ENCODE assay signal across 8 cellular contexts in the genomic region with DNA sequence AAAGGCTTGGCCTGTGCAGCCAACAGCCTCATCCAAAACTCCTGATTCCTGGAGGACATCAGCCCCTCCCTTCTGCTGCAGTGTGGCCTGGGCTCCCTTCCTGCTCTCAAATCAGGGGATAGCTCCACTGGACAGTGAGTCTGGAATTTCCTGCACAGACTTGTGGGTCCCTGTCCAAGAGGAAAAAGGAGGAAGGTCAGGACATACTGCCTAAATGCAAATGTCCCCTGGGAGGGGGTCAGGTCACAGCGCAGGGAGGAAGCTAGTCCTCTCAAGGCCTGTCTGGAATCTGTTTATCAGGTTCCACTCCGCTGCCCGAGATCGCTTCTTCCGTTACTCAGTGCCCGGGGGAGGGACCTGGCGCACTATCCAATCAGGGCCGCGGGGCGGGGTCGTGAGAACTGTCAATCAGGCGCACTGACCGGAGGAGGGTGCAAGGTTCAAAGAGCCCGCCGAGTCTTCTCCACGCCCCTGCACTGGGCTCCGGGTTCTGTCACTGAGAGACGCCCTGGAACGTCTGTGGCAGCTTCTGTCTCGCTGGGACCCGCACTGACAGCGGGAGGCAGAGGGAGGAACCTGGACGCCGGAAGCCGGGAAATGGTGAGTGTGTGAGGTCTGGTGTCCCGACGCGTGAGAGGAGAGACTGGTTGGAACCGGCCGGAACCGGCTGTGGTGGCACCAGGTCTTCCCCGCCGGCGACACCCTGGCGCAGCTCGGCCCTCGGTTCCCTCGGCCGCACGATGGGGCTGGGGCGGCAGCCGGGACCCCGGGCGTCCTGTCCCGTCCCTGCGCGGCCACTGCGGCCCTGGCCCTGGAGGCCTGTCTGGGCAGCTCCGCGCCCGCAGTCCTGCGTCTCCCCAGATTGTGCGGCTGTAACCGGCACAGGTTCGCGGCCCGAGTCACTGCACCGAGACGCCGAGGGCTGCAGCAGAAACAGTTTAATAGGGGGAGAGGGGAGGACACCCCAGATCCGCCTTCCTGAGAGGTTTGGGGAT. TPM values are rescaled to one million over a fixed set of nuclear protein-coding genes. Genes with fewer than 3 reads are reported as not detected.
DNase-seq lines count a peak whose midpoint lies in the region; ATAC-seq, FAIRE-seq and TF ChIP-seq lines count a peak whose summit lies in the region.

A gene (plus strand): TSS at position 404 of the 995 bp plus-strand sequence. CDS start 194 bp downstream, at position 598.

- H3K27me3 ChIP-seq in right cardiac atrium (ENCODE audit: control insufficient read depth, insufficient read depth), result no peaks in the 10 kb centered on the region

- intact Hi-C loops in right cardiac atrium (cut with DNase I), result no loop called here

- no peaks in the 10 kb centered on the region for H3K9me3 ChIP-seq in right cardiac atrium (ENCODE audit: control insufficient read depth, low read length)

- peak within 1 kb of the TSS; percentile 82 for H3K4me3 ChIP-seq in right cardiac atrium (ENCODE audit: low read length)
- peak within 1 kb of the TSS; percentile 69 for H3K4me3 ChIP-seq in urinary bladder (ENCODE audit: low read depth, low read length)

- ATAC-seq in HG02840 (IDR thresholded peaks at IDR 0.05; ENCODE audit: low FRiP score, unreplicated experiment), result peak; percentile 88
- ATAC-seq in right cardiac atrium, result peak; percentile 100

- peaks cover 7% of the 10 kb centered on the region for H3K4me1 Mint-ChIP-seq in T-helper 2 cell treated with Interferon-gamma antibody and Interleukin-4, amounts not matched to agents 5 μg/mL and 100 μg/mL, for 36 hours (ENCODE audit: low read depth)

- H3K27me3 Mint-ChIP-seq in T-helper 2 cell treated with Interferon-gamma antibody and Interleukin-4, amounts not matched to agents 5 μg/mL and 100 μg/mL, for 36 hours (ENCODE audit: low read depth), result peaks cover 5% of the 10 kb centered on the region

- TF ChIP-seq POLR2A in GM12892 (IDR thresholded peaks at IDR 0.05; ENCODE audit: low read depth, low read length), result peak; percentile 72; the same call in 1 of the 2 replicates

- H3K4me3 Mint-ChIP-seq in T-helper 2 cell treated with Interferon-gamma antibody and Interleukin-4, amounts not matched to agents 5 μg/mL and 100 μg/mL, for 36 hours, result peak within 1 kb of the TSS; percentile 96

- peak within 1 kb of the TSS; percentile 97 for H3K27ac Mint-ChIP-seq in T-helper 2 cell treated with Interferon-gamma antibody and Interleukin-4, amounts not matched to agents 5 μg/mL and 100 μg/mL, for 36 hours

- peaks cover 28% of the 10 kb centered on the region for H3K36me3 Mint-ChIP-seq in T-helper 2 cell treated with Interferon-gamma antibody and Interleukin-4, amounts not matched to agents 5 μg/mL and 100 μg/mL, for 36 hours (ENCODE audit: low read depth)

- peaks cover 2% of the 10 kb centered on the region for H3K4me1 ChIP-seq in right cardiac atrium (ENCODE audit: control insufficient read depth, insufficient read depth, low read length)
- H3K4me1 ChIP-seq in urinary bladder (ENCODE audit: insufficient read depth), result no peaks in the 10 kb centered on the region

- peak; percentile 77 for FAIRE-seq in GM12892 (lab: Jason Lieb, UNC)

- peaks cover 54% of the 10 kb centered on the region for H3K9me3 Mint-ChIP-seq in T-helper 2 cell treated with Interferon-gamma antibody and Interleukin-4, amounts not matched to agents 5 μg/mL and 100 μg/mL, for 36 hours

- WGBS in right cardiac atrium, result under 1% methylated on average over 61 of the region's 61 CpGs
- WGBS in urinary bladder, result under 1% methylated on average over 61 of the region's 61 CpGs

- H3K27ac ChIP-seq in right cardiac atrium (ENCODE audit: low read length) (peak within 1 kb of the TSS; percentile 91), urinary bladder (ENCODE audit: low read depth) (peak within 1 kb of the TSS; percentile 89)

- DNase-seq in GM12892 (ENCODE audit: insufficient read length), result peak; percentile 79
- DNase-seq in NCI-H146 treated with DMSO at 0.1 percent for 48 hours (lab: John Stamatoyannopoulos, UW; ENCODE audit: unreplicated experiment), result peak; percentile 95
- DNase-seq in T-helper 2 cell treated with Interferon-gamma antibody and Interleukin-4, amounts not matched to agents 5 μg/mL and 100 μg/mL, for 36 hours (ENCODE audit: low spot score), result peak; percentile 91
- peak; percentile 59 to 99 (median 94) for DNase-seq in anterior cingulate cortex (lab: John Stamatoyannopoulos, UW)
- DNase-seq in right cardiac atrium, result peak; percentile 98 to 99 (median 99)
- DNase-seq in pulmonary artery endothelial cell (ENCODE audit: low read depth, low spot score), result peak; percentile 69

- no peaks in the 10 kb centered on the region for H3K36me3 ChIP-seq in urinary bladder (ENCODE audit: insufficient read depth)

RNA-seq across cellular contexts. Expression of the gene that starts here (rescaled TPM):
- 4.7 TPM for polyA plus RNA-seq in GM12892 (2012; ENCODE audit: missing spikeins)
- total RNA-seq in right cardiac atrium, result 1 to 10 TPM; 5.6 to 6.8 (median 6.7) TPM
- 3.0 TPM for polyA plus RNA-seq in right cardiac atrium
- total RNA-seq in pulmonary artery endothelial cell, result 8.2 and 8.9 TPM in 2 replicates
- 37.7 TPM for total RNA-seq in urinary bladder
- 7.4 TPM for polyA plus RNA-seq in urinary bladder

Comparison
In these comparisons a context has a peak if more than half of its experiments do, and no peak if none do; other contexts are left out.
1. Peak in every context shown above with its lines: DNase-seq, ATAC-seq, H3K4me3 ChIP-seq and H3K27ac ChIP-seq.